8 cellular contexts compared by ENCODE assay signal in the genomic region with DNA sequence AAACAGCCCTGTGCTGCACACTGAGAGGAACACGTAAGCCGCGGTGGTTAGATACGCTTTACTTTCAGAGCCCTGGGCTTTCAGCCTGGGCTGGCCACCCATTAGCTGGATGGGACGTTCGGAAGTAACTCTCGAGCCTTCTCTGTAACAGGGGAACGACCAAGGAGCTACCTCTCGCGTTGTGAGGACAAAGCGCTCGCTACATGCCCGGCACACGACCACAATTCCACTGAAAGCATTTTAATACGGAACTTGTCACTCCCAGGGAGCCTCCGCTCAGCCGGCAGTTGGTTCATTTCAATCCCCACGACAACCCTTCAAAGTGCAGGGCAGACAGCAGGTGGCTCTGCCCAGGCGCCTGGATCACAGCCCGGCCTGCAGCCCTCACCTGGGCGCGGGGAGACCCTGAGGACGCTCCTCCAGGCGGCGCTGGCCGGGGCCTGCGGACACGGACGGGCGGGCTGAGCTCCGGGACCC. TPM values are rescaled to one million over a fixed set of nuclear protein-coding genes. Genes with fewer than 3 reads are reported as not detected.
A peak's percentile ranks its signal among the peaks of the same experiment; 100 is the strongest.
DNase-seq lines count a peak whose midpoint lies in the region; ATAC-seq, FAIRE-seq and TF ChIP-seq lines count a peak whose summit lies in the region.

No MANE protein-coding gene starts in this region.

- peak overlapping the region; percentile 41 for H2AFZ ChIP-seq in astrocyte (ENCODE audit: low read depth, low read length)

- H3K9me3 Mint-ChIP-seq in astrocyte (ENCODE audit: unreplicated experiment) = no peaks in the 10 kb centered on the region

- H3K4me1 ChIP-seq in HUES6 (ENCODE audit: control insufficient read depth, insufficient read depth, low read length) (0 out of 2 replicates have a peak, but pooled peaks cover 7% of the 10 kb centered on the region), astrocyte (ENCODE audit: insufficient read depth, low read length) (peaks cover 15% of the 10 kb centered on the region), testis (peaks cover 20% of the 10 kb centered on the region)

- 0% methylated on average over 16 to 25 of the region's 31 CpGs for WGBS in testis, 2 donors

- no peak for TF ChIP-seq POLR2A in testis (IDR thresholded peaks at IDR 0.05)

- H3K9me3 ChIP-seq in HUES6 (ENCODE audit: control insufficient read depth, insufficient read depth, low read depth, low read length) = no peaks in the 10 kb centered on the region
- no peaks in the 10 kb centered on the region for H3K9me3 ChIP-seq in astrocyte (ENCODE audit: insufficient read depth, low read depth, low read length)
- H3K9me3 ChIP-seq in testis = no peaks in the 10 kb centered on the region

- H3K4me3 Mint-ChIP-seq in astrocyte (ENCODE audit: unreplicated experiment) = peak overlapping the region; percentile 94

- intact Hi-C loops in left colon (cut with DNase I, micrococcal nuclease) (no loop called here), testis (cut with DNase I; ENCODE audit: low total_unique reads) (no loop called here)

- H3K27ac ChIP-seq in HUES6 (ENCODE audit: low read depth, low read length) (no peak overlapping the region; the same call in 1 of the 2 replicates), astrocyte (ENCODE audit: low read depth, low read length) (peak overlapping the region; percentile 47), testis (peak overlapping the region in 1 of 2 donors; percentile 45)

- H3K27me3 ChIP-seq in HUES6 (ENCODE audit: control insufficient read depth, insufficient read depth, low read length) (no peaks in the 10 kb centered on the region), astrocyte (ENCODE audit: insufficient read depth, low read length) (no peaks in the 10 kb centered on the region), testis (no peaks in the 10 kb centered on the region)

- H3K4me3 ChIP-seq in HUES6 (ENCODE audit: low read depth, low read length) = peak overlapping the region; percentile 94
- H3K4me3 ChIP-seq in astrocyte (ENCODE audit: insufficient read depth, low read depth, low read length) = peak overlapping the region; percentile 91
- H3K4me3 ChIP-seq in testis = peak overlapping the region; percentile 81 to 83

- ATAC-seq in GM19324 (IDR thresholded peaks at IDR 0.05; ENCODE audit: low FRiP score, unreplicated experiment) (peak; percentile 32), left colon (peak; percentile 40)

- H3K4me2 ChIP-seq in astrocyte (ENCODE audit: low read length) = peak overlapping the region; percentile 99

- H3K9ac ChIP-seq in HUES6 (ENCODE audit: low read length) (peak overlapping the region; percentile 87), astrocyte (ENCODE audit: low read length) (peak overlapping the region; percentile 92)

- H4K20me1 ChIP-seq in astrocyte (ENCODE audit: insufficient read depth, low read length) = peaks cover 82% of the 10 kb centered on the region

- H3K79me2 ChIP-seq in astrocyte (ENCODE audit: insufficient read depth, low read length) = peaks cover 62% of the 10 kb centered on the region

- DNase-seq in ACHN (peak; percentile 11), astrocyte (ENCODE audit: low read depth) (no peak), left colon (no peak), testis (no peak), GM20000 (ENCODE audit: low spot score) (no peak), NCI-H1930 (lab: John Stamatoyannopoulos, UW) (no peak)

- FAIRE-seq in astrocyte (lab: Jason Lieb, UNC) = no peak

- no peaks in the 10 kb centered on the region for H3K27me3 Mint-ChIP-seq in astrocyte (ENCODE audit: low read depth, unreplicated experiment)

- peaks cover 22% of the 10 kb centered on the region for H3K4me1 Mint-ChIP-seq in astrocyte (ENCODE audit: low read depth, unreplicated experiment)

- TF ChIP-seq CTCF in astrocyte (IDR thresholded peaks at IDR 0.05; ENCODE audit: insufficient read depth, low read depth, low read length) (no peak), testis (IDR thresholded peaks at IDR 0.05) (no peak), GM20000 (IDR thresholded peaks at IDR 0.05; ENCODE audit: extremely low read depth, missing control alignments) (no peak)

- H3K36me3 Mint-ChIP-seq in astrocyte (ENCODE audit: low read depth, unreplicated experiment) = peaks cover 21% of the 10 kb centered on the region

- in situ Hi-C loops in ACHN (cut with HindIII; ENCODE audit: low pct_ligation_motif_present, low pct_unique_long_range_greater_than_20kb, low sequenced_read_pairs) = no loop called here

- H3K36me3 ChIP-seq in HUES6 (ENCODE audit: control insufficient read depth, insufficient read depth, low read length) = peaks cover 54% of the 10 kb centered on the region
- H3K36me3 ChIP-seq in astrocyte (ENCODE audit: insufficient read depth, low read length) = peaks cover 26% of the 10 kb centered on the region
- H3K36me3 ChIP-seq in testis (ENCODE audit: low read depth, missing control alignments) = no peaks in the 10 kb centered on the region

- peak overlapping the region; percentile 89 for H3K27ac Mint-ChIP-seq in astrocyte (ENCODE audit: unreplicated experiment)

RNA-seq across cellular contexts. Expression of gene SURF1, which starts 0.4 kb away (rescaled TPM):
- total RNA-seq in astrocyte (35.7 and 35.9 TPM in 2 replicates), left colon (10 to 100 TPM; 42.0 to 48.2 TPM), testis (10 to 100 TPM; 51.4 to 58.9 TPM)
- 71.0 TPM for polyA plus RNA-seq in testis (ENCODE audit: insufficient read depth, low read depth, low replicate concordance)

RNA-seq across cellular contexts. Expression of gene SURF2, which starts 0.4 kb away (rescaled TPM):
- 18.8 and 20.0 TPM in 2 replicates for total RNA-seq in astrocyte
- 10 to 100 TPM in 1 of 2 donors, 1 to 10 TPM in 1; 9.5 to 10.9 TPM for total RNA-seq in left colon
- total RNA-seq in testis = 100 to 1,000 TPM; 103 to 121 TPM
- 160 TPM for polyA plus RNA-seq in testis (ENCODE audit: insufficient read depth, low read depth, low replicate concordance)

RNA-seq across cellular contexts. Expression of gene RPL7A, which starts 7.9 kb away (rescaled TPM):
- 1,213 and 1,364 TPM in 2 replicates for total RNA-seq in astrocyte
- 1,000 to 10,000 TPM; 1,331 to 1,405 TPM for total RNA-seq in left colon
- 1,000 to 10,000 TPM in 1 of 2 donors, 100 to 1,000 TPM in 1; 856 to 1,453 TPM for total RNA-seq in testis
- 1,924 TPM for polyA plus RNA-seq in testis (ENCODE audit: insufficient read depth, low read depth, low replicate concordance)

RNA-seq across cellular contexts. Expression of gene MED22, which starts 8.0 kb away (rescaled TPM):
- total RNA-seq in astrocyte = 25.2 and 28.8 TPM in 2 replicates
- 10 to 100 TPM; 18.8 to 20.3 TPM for total RNA-seq in left colon
- total RNA-seq in testis = 10 to 100 TPM; 25.9 to 29.3 TPM
- 20.2 TPM for polyA plus RNA-seq in testis (ENCODE audit: insufficient read depth, low read depth, low replicate concordance)

RNA-seq across cellular contexts. Expression of gene SURF6, which starts 19.9 kb away (rescaled TPM):
- total RNA-seq in astrocyte = 22.2 and 25.1 TPM in 2 replicates
- 10 to 100 TPM; 24.1 to 27.8 TPM for total RNA-seq in left colon
- 10 to 100 TPM; 28.5 to 36.0 TPM for total RNA-seq in testis
- 19.8 TPM for polyA plus RNA-seq in testis (ENCODE audit: insufficient read depth, low read depth, low replicate concordance)
